ENCODE assay signal across 1 cellular context in the genomic region with DNA sequence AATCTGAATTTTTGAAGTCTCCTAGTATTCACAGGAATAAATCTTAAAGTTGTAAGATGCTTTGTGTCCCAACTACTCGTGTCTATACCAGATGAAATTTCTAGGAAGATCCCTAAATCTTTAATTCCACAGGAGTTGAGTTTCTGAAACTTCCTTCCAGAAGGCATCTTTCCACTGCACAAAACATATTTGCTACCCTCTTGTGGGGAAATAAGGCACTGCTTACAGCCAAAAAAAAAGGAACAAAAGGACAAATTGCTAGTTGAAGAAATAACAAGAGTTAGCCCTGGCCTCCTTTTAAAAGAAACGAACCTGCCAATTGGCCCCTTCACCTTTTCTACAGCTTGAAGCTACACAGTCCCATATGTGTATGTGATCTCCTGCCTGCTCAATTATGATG.
TF ChIP-seq lines count a peak whose summit lies in the region.

No MANE protein-coding gene starts in this region.

TF ChIP-seq in HepG2, 621 proteins besides CTCF, POLR2A, EP300 and RAD21:
- no peak for TF ChIP-seq KIAA2018 (CRISPR knock-in tag; IDR thresholded peaks at IDR 0.05; ENCODE audit: borderline replicate concordance)
- TF ChIP-seq IRX3 (CRISPR knock-in tag; IDR thresholded peaks at IDR 0.05; ENCODE audit: borderline replicate concordance, low read depth): no peak
- TF ChIP-seq CBX5 (CRISPR knock-in tag; IDR thresholded peaks at IDR 0.05; ENCODE audit: borderline replicate concordance): no peak
- TF ChIP-seq MXI1 (IDR thresholded peaks at IDR 0.05; ENCODE audit: borderline replicate concordance, low read depth, low read length): no peak
- no peak for TF ChIP-seq TRIM24 (CRISPR knock-in tag; IDR thresholded peaks at IDR 0.05)
- peak; percentile 45; the same call in 1 of the 2 replicates for TF ChIP-seq STAG1 (CRISPR knock-in tag; IDR thresholded peaks at IDR 0.05)
